Comparison of ENCODE assay signal across 8 cellular contexts in the genomic region with DNA sequence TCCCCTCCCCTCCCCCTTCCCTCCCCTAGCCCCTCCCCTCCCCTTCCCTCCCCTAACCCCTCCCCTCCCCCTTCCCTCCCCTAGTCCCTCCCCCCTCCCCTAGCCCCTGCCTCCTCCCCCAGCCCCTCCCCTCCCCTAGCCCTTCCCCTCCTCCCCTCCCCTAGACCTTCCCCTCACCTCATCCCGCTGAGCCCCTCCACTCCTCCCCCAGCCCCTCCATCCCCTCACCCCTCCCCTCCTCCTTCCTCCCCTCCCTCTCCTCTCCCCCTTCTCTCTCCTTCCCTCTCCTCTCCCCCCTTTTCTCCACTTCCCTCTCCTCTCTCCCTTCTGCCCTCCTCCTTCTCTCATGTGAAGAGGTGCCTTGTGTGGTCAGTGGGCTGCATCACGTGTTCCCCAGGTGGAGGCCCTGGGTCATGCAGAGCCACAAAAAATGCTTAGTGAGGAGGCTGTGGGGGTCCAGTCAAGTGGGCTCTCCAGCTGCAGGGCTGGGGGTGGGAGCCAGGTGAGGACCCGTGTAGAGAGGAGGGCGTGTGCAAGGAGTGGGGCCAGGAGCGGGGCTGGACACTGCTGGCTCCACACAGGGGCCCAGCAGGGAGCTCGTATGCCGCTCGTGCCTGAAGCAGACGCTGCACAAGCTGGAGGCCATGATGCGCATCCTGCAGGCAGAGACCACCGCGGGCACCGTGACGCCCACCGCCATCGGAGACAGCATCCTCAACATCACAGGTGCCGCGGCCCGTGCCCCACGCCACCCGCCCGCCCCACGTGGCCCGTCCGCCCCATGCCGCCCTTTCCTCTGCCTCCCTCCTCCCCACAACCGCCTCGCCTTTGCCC. TPM values are rescaled to one million over a fixed set of nuclear protein-coding genes. Genes with fewer than 3 reads are reported as not detected.
A peak's percentile ranks its signal among the peaks of the same experiment; 100 is the strongest.
DNase-seq lines count a peak whose midpoint lies in the region; ATAC-seq, FAIRE-seq and TF ChIP-seq lines count a peak whose summit lies in the region.
"Not testable (repeated sequence)": the region's sequence is repeated elsewhere in the genome, so short reads cannot be mapped to it uniquely, and the experiment has no call there.

No MANE protein-coding gene starts in this region.

- not testable (repeated sequence) for H3K4me2 ChIP-seq in A549

- not testable (repeated sequence) for TF ChIP-seq RAD21 in A549 (conservative IDR thresholded peaks at IDR 0.05 in 1 of 2, IDR thresholded peaks at IDR 0.05 in 1 of 2)

- not testable (repeated sequence) for H3K4me3 Mint-ChIP-seq in activated CD8-positive, alpha-beta T cell treated with anti-CD3 and anti-CD28 coated beads for 36 hours; activated naive CD8-positive, alpha-beta T cell treated with anti-CD3 and anti-CD28 coated beads, Interleukin-2, amount 50 U/mL, for 24 hours; stimulated activated memory B cell treated with anti-CD40 and anti-IgM and Interleukin-4, amounts not matched to agents 10 μg/mL and 1 μg/mL and 100 μg/mL, for 72 hours

- not testable (repeated sequence) for TF ChIP-seq POLR2A in A549 (IDR thresholded peaks at IDR 0.05; ENCODE audit: low read length)

- not testable (repeated sequence) for DNase-seq in A549 (ENCODE audit: low read depth in 1 of 2, low spot score in 1 of 2); activated naive CD8-positive, alpha-beta T cell treated with anti-CD3 and anti-CD28 coated beads, Interleukin-2, amount 50 U/mL, for 24 hours; Right ventricle myocardium inferior (ENCODE audit: missing footprints)
- DNase-seq in activated CD8-positive, alpha-beta T cell treated with anti-CD3 and anti-CD28 coated beads for 36 hours, result peak; percentile 1
- peak; percentile 12 for DNase-seq in left lobe of liver (ENCODE audit: low spot score)
- DNase-seq in posterior vena cava (ENCODE audit: low spot score), result peak; percentile 25

- not testable (repeated sequence) for H3K36me3 Mint-ChIP-seq in activated CD8-positive, alpha-beta T cell treated with anti-CD3 and anti-CD28 coated beads for 36 hours (ENCODE audit: low read depth); activated naive CD8-positive, alpha-beta T cell treated with anti-CD3 and anti-CD28 coated beads, Interleukin-2, amount 50 U/mL, for 24 hours (ENCODE audit: low read depth); stimulated activated memory B cell treated with anti-CD40 and anti-IgM and Interleukin-4, amounts not matched to agents 10 μg/mL and 1 μg/mL and 100 μg/mL, for 72 hours

- not testable (repeated sequence) for H3K4me3 ChIP-seq in A549

- H3K27ac ChIP-seq in A549, result not testable (repeated sequence)

- not testable (repeated sequence) for H3K27ac Mint-ChIP-seq in activated CD8-positive, alpha-beta T cell treated with anti-CD3 and anti-CD28 coated beads for 36 hours; activated naive CD8-positive, alpha-beta T cell treated with anti-CD3 and anti-CD28 coated beads, Interleukin-2, amount 50 U/mL, for 24 hours; stimulated activated memory B cell treated with anti-CD40 and anti-IgM and Interleukin-4, amounts not matched to agents 10 μg/mL and 1 μg/mL and 100 μg/mL, for 72 hours

- not testable (repeated sequence) for H3K4me1 ChIP-seq in A549

- POLR2A ChIA-PET in A549 (lab: Yijun Ruan, JAX); activated CD8-positive, alpha-beta T cell treated with anti-CD3 and anti-CD28 coated beads for 36 hours (lab: Charles Lee): not testable (repeated sequence)

- not testable (repeated sequence) for TF ChIP-seq EP300 in A549 (IDR thresholded peaks at IDR 0.05)

- ATAC-seq in A549, result peak; percentile 61 to 92
- peak; percentile 40; the same call in 2 of the 3 replicates for ATAC-seq in SK-N-SH treated with all-trans-retinoic acid at 6 μM for 48 hours
- peak; percentile 47 for ATAC-seq in activated CD8-positive, alpha-beta T cell treated with anti-CD3 and anti-CD28 coated beads for 36 hours
- peak; percentile 28 for ATAC-seq in activated naive CD8-positive, alpha-beta T cell treated with anti-CD3 and anti-CD28 coated beads, Interleukin-2, amount 50 U/mL, for 24 hours
- ATAC-seq in Right ventricle myocardium inferior, result peak; percentile 26
- ATAC-seq in left lobe of liver, result peak; percentile 51
- peak; percentile 73 for ATAC-seq in stimulated activated memory B cell treated with anti-CD40 and anti-IgM and Interleukin-4, amounts not matched to agents 10 μg/mL and 1 μg/mL and 100 μg/mL, for 72 hours

- not testable (repeated sequence) for FAIRE-seq in A549 (lab: Jason Lieb, UNC)

- no CpG with 5 or more reads among the region's 28 CpGs for WGBS in A549 (ENCODE audit: missing lambda C conversion rate)

- not testable (repeated sequence) for H3K4me1 Mint-ChIP-seq in activated CD8-positive, alpha-beta T cell treated with anti-CD3 and anti-CD28 coated beads for 36 hours (ENCODE audit: low read depth); activated naive CD8-positive, alpha-beta T cell treated with anti-CD3 and anti-CD28 coated beads, Interleukin-2, amount 50 U/mL, for 24 hours; stimulated activated memory B cell treated with anti-CD40 and anti-IgM and Interleukin-4, amounts not matched to agents 10 μg/mL and 1 μg/mL and 100 μg/mL, for 72 hours

- CTCF ChIA-PET in A549 (lab: Yijun Ruan, JAX); activated CD8-positive, alpha-beta T cell treated with anti-CD3 and anti-CD28 coated beads for 36 hours (lab: Charles Lee): not testable (repeated sequence)

- TF ChIP-seq CTCF in A549 (IDR thresholded peaks at IDR 0.05); activated CD8-positive, alpha-beta T cell treated with anti-CD3 and anti-CD28 coated beads for 36 hours (IDR thresholded peaks at IDR 0.05): not testable (repeated sequence)

- intact Hi-C loops in activated CD8-positive, alpha-beta T cell treated with anti-CD3 and anti-CD28 coated beads for 36 hours (cut with micrococcal nuclease); Right ventricle myocardium inferior (cut with DNase I); posterior vena cava (cut with DNase I): not testable (repeated sequence)

- not testable (repeated sequence) for H3K9me3 Mint-ChIP-seq in activated CD8-positive, alpha-beta T cell treated with anti-CD3 and anti-CD28 coated beads for 36 hours; activated naive CD8-positive, alpha-beta T cell treated with anti-CD3 and anti-CD28 coated beads, Interleukin-2, amount 50 U/mL, for 24 hours; stimulated activated memory B cell treated with anti-CD40 and anti-IgM and Interleukin-4, amounts not matched to agents 10 μg/mL and 1 μg/mL and 100 μg/mL, for 72 hours

- H3K9me3 ChIP-seq in A549, result not testable (repeated sequence)

- H3K27me3 Mint-ChIP-seq in activated CD8-positive, alpha-beta T cell treated with anti-CD3 and anti-CD28 coated beads for 36 hours; activated naive CD8-positive, alpha-beta T cell treated with anti-CD3 and anti-CD28 coated beads, Interleukin-2, amount 50 U/mL, for 24 hours; stimulated activated memory B cell treated with anti-CD40 and anti-IgM and Interleukin-4, amounts not matched to agents 10 μg/mL and 1 μg/mL and 100 μg/mL, for 72 hours: not testable (repeated sequence)

RNA-seq across cellular contexts. Expression of gene NPIPA7, which starts 52.4 kb away (rescaled TPM):
- 15.5 and 18.3 TPM in 2 replicates for polyA plus RNA-seq in A549 (2011; rRNA removed)
- 22.0 and 27.9 TPM in 2 replicates for polyA plus RNA-seq in A549 (2012; cell fraction: cytosol; rRNA removed)
- 29.3 and 73.6 TPM in 2 replicates for polyA plus RNA-seq in A549 (2012; cell fraction: nucleus; rRNA removed)
- polyA plus RNA-seq in A549 (2017; fragmentation: RNase III; extraction: RNeasy Plus Mini Kit Qiagen cat#74134 plus additional on column Dnase treatment), result 5.7 to 11.7 TPM (median 7.1 TPM) in 3 replicates
- polyA minus RNA-seq in A549 (2011; rRNA and poly(A)+ RNA removed), result 0.92 and 2.1 TPM in 2 replicates
- 1 to 10 TPM; 4.4 to 5.7 TPM for total RNA-seq in activated CD8-positive, alpha-beta T cell treated with anti-CD3 and anti-CD28 coated beads for 36 hours
- 3.0 TPM for total RNA-seq in Right ventricle myocardium inferior
- total RNA-seq in left lobe of liver, result 2.4 TPM
- 10 to 100 TPM in 1 of 2 donors, 1 to 10 TPM in 1; 4.5 to 15.9 TPM for total RNA-seq in posterior vena cava

Comparison
In these comparisons a context has a peak if more than half of its experiments do, and no peak if none do; other contexts are left out.
1. ATAC-seq: peak in every context shown above with its lines; median percentile 76 in A549; 73 in stimulated activated memory B cell treated with anti-CD40 and anti-IgM and Interleukin-4, amounts not matched to agents 10 μg/mL and 1 μg/mL and 100 μg/mL, for 72 hours; 51 in left lobe of liver; 47 in activated CD8-positive, alpha-beta T cell treated with anti-CD3 and anti-CD28 coated beads for 36 hours; 40 in SK-N-SH treated with all-trans-retinoic acid at 6 μM for 48 hours; 28 in activated naive CD8-positive, alpha-beta T cell treated with anti-CD3 and anti-CD28 coated beads, Interleukin-2, amount 50 U/mL, for 24 hours; 26 in Right ventricle myocardium inferior.